ENCODE assay signal across 12 cellular contexts in genomic region chr11:65716294-65716693, GRCh38. TPM values are rescaled to one million over a fixed set of nuclear protein-coding genes. Genes with fewer than 3 reads are reported as not detected.
DNase-seq lines count a peak whose midpoint lies in the region; ATAC-seq and TF ChIP-seq lines count a peak whose summit lies in the region.
"Had no signal": no experiment of that assay in that cellular context is flagged by ENCODE, and none has a peak within 500 bp of the region (broad histone marks: within the 10 kb centered on the region; RNA-seq: fewer than 3 reads in every experiment).

No MANE protein-coding gene starts in this region.

- no peak for ATAC-seq in stimulated activated naive CD8-positive, alpha-beta T cell treated with anti-CD3 and anti-CD28 coated beads, Interleukin-15, Interleukin-2, amounts not matched to agents 100 U/mL and 50 U/mL, for 24 hours
- no peak for ATAC-seq in activated CD8-positive, alpha-beta T cell treated with anti-CD3 and anti-CD28 coated beads for 36 hours
- ATAC-seq: Panc1 had no signal

- no peak for DNase-seq in stimulated activated naive CD8-positive, alpha-beta T cell treated with anti-CD3 and anti-CD28 coated beads, Interleukin-15, Interleukin-2, amounts not matched to agents 100 U/mL and 50 U/mL, for 24 hours
- DNase-seq in activated CD8-positive, alpha-beta T cell treated with anti-CD3 and anti-CD28 coated beads for 36 hours, result no peak
- no peak for DNase-seq in NCI-H2107 treated with DMSO at 0.1 percent for 48 hours (lab: John Stamatoyannopoulos, UW; ENCODE audit: unreplicated experiment)
- DNase-seq in chondrocyte (ENCODE audit: low spot score), result no peak
- no peak for DNase-seq in HCEC 1CT
- DNase-seq: GF-D8, IMR-90, NCI-H69, SHP77 treated with DMSO at 0.1 percent for 48 hours had no signal

- H3K4me3 Mint-ChIP-seq in stimulated activated naive CD8-positive, alpha-beta T cell treated with anti-CD3 and anti-CD28 coated beads, Interleukin-15, Interleukin-2, amounts not matched to agents 100 ng/mL and 50 ng/mL, for 24 hours, result no peak overlapping the region
- no peak overlapping the region for H3K4me3 Mint-ChIP-seq in activated CD8-positive, alpha-beta T cell treated with anti-CD3 and anti-CD28 coated beads for 36 hours
- H3K4me3 Mint-ChIP-seq in nephron (peak overlapping the region in 2 of 3 experiments; percentile 68 to 72), chondrocyte (ENCODE audit: unreplicated experiment) (no peak overlapping the region)

- POLR2A ChIA-PET in activated CD8-positive, alpha-beta T cell treated with anti-CD3 and anti-CD28 coated beads for 36 hours (lab: Charles Lee), result interaction anchor here (0.9 kb wide), 3 partner anchors 12 to 60 kb away, joined by 3 to 4 read pairs (median 3); no protein-coding TSS in a partner anchor

- peak overlapping the region; percentile 51 for H3K27ac Mint-ChIP-seq in stimulated activated naive CD8-positive, alpha-beta T cell treated with anti-CD3 and anti-CD28 coated beads, Interleukin-15, Interleukin-2, amounts not matched to agents 100 ng/mL and 50 ng/mL, for 24 hours
- H3K27ac Mint-ChIP-seq in activated CD8-positive, alpha-beta T cell treated with anti-CD3 and anti-CD28 coated beads for 36 hours, result peak overlapping the region; percentile 12
- H3K27ac Mint-ChIP-seq in nephron (no peak overlapping the region), chondrocyte (ENCODE audit: unreplicated experiment) (no peak overlapping the region)

- peaks cover 45% of the 10 kb centered on the region for H3K4me1 Mint-ChIP-seq in stimulated activated naive CD8-positive, alpha-beta T cell treated with anti-CD3 and anti-CD28 coated beads, Interleukin-15, Interleukin-2, amounts not matched to agents 100 ng/mL and 50 ng/mL, for 24 hours (ENCODE audit: low read depth)
- H3K4me1 Mint-ChIP-seq in activated CD8-positive, alpha-beta T cell treated with anti-CD3 and anti-CD28 coated beads for 36 hours (ENCODE audit: low read depth), result peaks cover 34% of the 10 kb centered on the region
- H3K4me1 Mint-ChIP-seq in nephron (peaks cover 39% of the 10 kb centered on the region), chondrocyte (ENCODE audit: low read depth) (peaks cover 44% of the 10 kb centered on the region)

- H3K36me3 Mint-ChIP-seq in stimulated activated naive CD8-positive, alpha-beta T cell treated with anti-CD3 and anti-CD28 coated beads, Interleukin-15, Interleukin-2, amounts not matched to agents 100 ng/mL and 50 ng/mL, for 24 hours (ENCODE audit: low read depth), result peaks cover 67% of the 10 kb centered on the region
- peaks cover 69% of the 10 kb centered on the region for H3K36me3 Mint-ChIP-seq in activated CD8-positive, alpha-beta T cell treated with anti-CD3 and anti-CD28 coated beads for 36 hours (ENCODE audit: low read depth)
- peaks cover 50% of the 10 kb centered on the region for H3K36me3 Mint-ChIP-seq in nephron (ENCODE audit: low read depth)
- peaks cover 31% of the 10 kb centered on the region for H3K36me3 Mint-ChIP-seq in chondrocyte (ENCODE audit: low read depth)

- H3K27me3 Mint-ChIP-seq in stimulated activated naive CD8-positive, alpha-beta T cell treated with anti-CD3 and anti-CD28 coated beads, Interleukin-15, Interleukin-2, amounts not matched to agents 100 ng/mL and 50 ng/mL, for 24 hours, result no peaks in the 10 kb centered on the region
- H3K27me3 Mint-ChIP-seq in activated CD8-positive, alpha-beta T cell treated with anti-CD3 and anti-CD28 coated beads for 36 hours, result no peaks in the 10 kb centered on the region
- H3K27me3 Mint-ChIP-seq in nephron (ENCODE audit: low read depth) (no peaks in the 10 kb centered on the region), chondrocyte (ENCODE audit: low read depth) (no peaks in the 10 kb centered on the region)

- intact Hi-C loops in activated CD8-positive, alpha-beta T cell treated with anti-CD3 and anti-CD28 coated beads for 36 hours (cut with micrococcal nuclease), result no loop called here

- TF ChIP-seq CTCF in activated CD8-positive, alpha-beta T cell treated with anti-CD3 and anti-CD28 coated beads for 36 hours (IDR thresholded peaks at IDR 0.05), result no peak
- TF ChIP-seq CTCF in nephron (IDR thresholded peaks at IDR 0.05; ENCODE audit: unreplicated experiment in 3 of 3) (no peak), chondrocyte (IDR thresholded peaks at IDR 0.05) (no peak)

- H3K9me3 Mint-ChIP-seq in stimulated activated naive CD8-positive, alpha-beta T cell treated with anti-CD3 and anti-CD28 coated beads, Interleukin-15, Interleukin-2, amounts not matched to agents 100 ng/mL and 50 ng/mL, for 24 hours, result no peaks in the 10 kb centered on the region
- H3K9me3 Mint-ChIP-seq in activated CD8-positive, alpha-beta T cell treated with anti-CD3 and anti-CD28 coated beads for 36 hours, result no peaks in the 10 kb centered on the region
- no peaks in the 10 kb centered on the region for H3K9me3 Mint-ChIP-seq in nephron
- H3K9me3 Mint-ChIP-seq in chondrocyte (ENCODE audit: low read depth), result no peaks in the 10 kb centered on the region

- CTCF ChIA-PET in activated CD8-positive, alpha-beta T cell treated with anti-CD3 and anti-CD28 coated beads for 36 hours (lab: Charles Lee), result interaction anchor here (0.7 kb wide), 1 partner anchor 11 kb away, joined by 3 read pairs; no protein-coding TSS in a partner anchor

RNA-seq across cellular contexts. Expression of gene KAT5, which starts 4.2 kb away (rescaled TPM):
- total RNA-seq in activated CD8-positive, alpha-beta T cell treated with anti-CD3 and anti-CD28 coated beads for 36 hours, result 10 to 100 TPM; 67.7 to 71.8 TPM
- 39.9 to 53.6 TPM (median 43.2 TPM) in 3 replicates for total RNA-seq in chondrocyte

RNA-seq across cellular contexts. Expression of gene RNASEH2C, which starts 4.3 kb away (rescaled TPM):
- total RNA-seq in activated CD8-positive, alpha-beta T cell treated with anti-CD3 and anti-CD28 coated beads for 36 hours, result 100 to 1,000 TPM; 101 to 109 TPM
- 39.3 to 56.9 TPM (median 42.7 TPM) in 3 replicates for total RNA-seq in chondrocyte

RNA-seq across cellular contexts. Expression of gene RELA, which starts 53.6 kb away (rescaled TPM):
- 10 to 100 TPM; 65.6 to 72.5 TPM for total RNA-seq in activated CD8-positive, alpha-beta T cell treated with anti-CD3 and anti-CD28 coated beads for 36 hours
- 65.3 to 73.6 TPM (median 72.7 TPM) in 3 replicates for total RNA-seq in chondrocyte

Comparison
In these comparisons a context has a peak if more than half of its experiments do, and no peak if none do; other contexts are left out.
1. H3K27ac Mint-ChIP-seq: peak in stimulated activated naive CD8-positive, alpha-beta T cell treated with anti-CD3 and anti-CD28 coated beads, Interleukin-15, Interleukin-2, amounts not matched to agents 100 ng/mL and 50 ng/mL, for 24 hours (single experiment) and activated CD8-positive, alpha-beta T cell treated with anti-CD3 and anti-CD28 coated beads for 36 hours (single experiment); none in nephron (0 of 3) and chondrocyte (single experiment).
2. H3K4me3 Mint-ChIP-seq: peak in nephron (2 of 3); none in stimulated activated naive CD8-positive, alpha-beta T cell treated with anti-CD3 and anti-CD28 coated beads, Interleukin-15, Interleukin-2, amounts not matched to agents 100 ng/mL and 50 ng/mL, for 24 hours (single experiment), activated CD8-positive, alpha-beta T cell treated with anti-CD3 and anti-CD28 coated beads for 36 hours (single experiment) and chondrocyte (single experiment).